ENCODE assay signal across 10 cellular contexts in genomic region chr9:36193049-36193448, GRCh38. TPM values are rescaled to one million over a fixed set of nuclear protein-coding genes. Genes with fewer than 3 reads are reported as not detected.
A peak's percentile ranks its signal among the peaks of the same experiment; 100 is the strongest.
DNase-seq lines count a peak whose midpoint lies in the region; ATAC-seq lines count a peak whose summit lies in the region.
"Had no signal": no experiment of that assay in that cellular context is flagged by ENCODE, and none has a peak within 500 bp of the region (broad histone marks: within the 10 kb centered on the region; RNA-seq: fewer than 3 reads in every experiment).

No MANE protein-coding gene starts in this region.

- no peak for DNase-seq in activated T-cell treated with anti-CD3 and anti-CD28 coated beads, Interleukin-2, amount 50 U/mL, for 4 hours
- DNase-seq in activated T-cell treated with anti-CD3 and anti-CD28 coated beads, Interleukin-2, amount 50 U/mL, for 1 hour: no peak
- DNase-seq in activated CD4-positive, alpha-beta memory T cell treated with anti-CD3 and anti-CD28 coated beads, Interleukin-2, amount 10 ng/mL, durations not matched to agents 7 days and 5 days: no peak
- DNase-seq in stimulated activated naive B cell treated with anti-CD40 and anti-IgM and Interleukin-4, amounts not matched to agents 10 μg/mL and 1 μg/mL and 100 μg/mL, for 72 hours: no peak
- DNase-seq in HUDEP-2 (lab: John Stamatoyannopoulos, UW; ENCODE audit: unreplicated experiment in 76 of 76): no peak
- DNase-seq: C1 segment of cervical spinal cord had no signal

- H3K36me3 ChIP-seq in iPS-15b (ENCODE audit: control insufficient read depth, insufficient read depth, low read length): peaks cover 9% of the 10 kb centered on the region

- no peaks in the 10 kb centered on the region for H3K9me3 Mint-ChIP-seq in activated T-cell treated with anti-CD3 and anti-CD28 coated beads, Interleukin-2, amount 50 U/mL, for 4 hours
- H3K9me3 Mint-ChIP-seq in activated CD4-positive, alpha-beta memory T cell treated with anti-CD3 and anti-CD28 coated beads, Interleukin-2, amount 10 ng/mL, durations not matched to agents 7 days and 5 days: no peaks in the 10 kb centered on the region
- no peaks in the 10 kb centered on the region for H3K9me3 Mint-ChIP-seq in stimulated activated naive B cell treated with anti-CD40 and anti-IgM and Interleukin-4, amounts not matched to agents 10 μg/mL and 1 μg/mL and 100 μg/mL, for 72 hours

- peak overlapping the region; percentile 99 for H3K4me3 Mint-ChIP-seq in activated T-cell treated with anti-CD3 and anti-CD28 coated beads, Interleukin-2, amount 50 U/mL, for 4 hours
- peak overlapping the region; percentile 82 for H3K4me3 Mint-ChIP-seq in activated CD4-positive, alpha-beta memory T cell treated with anti-CD3 and anti-CD28 coated beads, Interleukin-2, amount 10 ng/mL, durations not matched to agents 7 days and 5 days
- H3K4me3 Mint-ChIP-seq in stimulated activated naive B cell treated with anti-CD40 and anti-IgM and Interleukin-4, amounts not matched to agents 10 μg/mL and 1 μg/mL and 100 μg/mL, for 72 hours: peak overlapping the region; percentile 88 to 89

- peaks cover 18% of the 10 kb centered on the region for H3K36me3 Mint-ChIP-seq in activated T-cell treated with anti-CD3 and anti-CD28 coated beads, Interleukin-2, amount 50 U/mL, for 4 hours (ENCODE audit: insufficient read depth)
- peaks cover 37% of the 10 kb centered on the region for H3K36me3 Mint-ChIP-seq in activated CD4-positive, alpha-beta memory T cell treated with anti-CD3 and anti-CD28 coated beads, Interleukin-2, amount 10 ng/mL, durations not matched to agents 7 days and 5 days (ENCODE audit: low read depth)
- H3K36me3 Mint-ChIP-seq in stimulated activated naive B cell treated with anti-CD40 and anti-IgM and Interleukin-4, amounts not matched to agents 10 μg/mL and 1 μg/mL and 100 μg/mL, for 72 hours: peaks cover 25 to 32% of the 10 kb centered on the region in 2 donors

- POLR2A ChIA-PET in activated CD4-positive, alpha-beta memory T cell treated with anti-CD3 and anti-CD28 coated beads, Interleukin-2, amount 10 ng/mL, durations not matched to agents 7 days and 5 days (lab: Charles Lee): interaction anchor here (0.5 to 6.0 kb wide), 7 partner anchors 11 to 1096 kb away, joined by 3 to 86 read pairs (median 18); partner anchors contain the start of gene GNE

- H3K4me1 ChIP-seq in iPS-15b (ENCODE audit: control insufficient read depth, insufficient read depth, low read length): peaks cover 13% of the 10 kb centered on the region

- CTCF ChIA-PET in activated CD4-positive, alpha-beta memory T cell treated with anti-CD3 and anti-CD28 coated beads, Interleukin-2, amount 10 ng/mL, durations not matched to agents 7 days and 5 days (lab: Charles Lee): interaction anchor here (1.2 to 5.5 kb wide), 3 partner anchors 25 to 136 kb away, joined by 3 to 33 read pairs (median 4); partner anchors contain the start of genes CCIN and GLIPR2

- peak overlapping the region; percentile 96 for H3K4me3 ChIP-seq in iPS-15b (ENCODE audit: low read depth, low read length)

- H3K27ac Mint-ChIP-seq in activated CD4-positive, alpha-beta memory T cell treated with anti-CD3 and anti-CD28 coated beads, Interleukin-2, amount 10 ng/mL, durations not matched to agents 7 days and 5 days: no peak overlapping the region
- H3K27ac Mint-ChIP-seq in stimulated activated naive B cell treated with anti-CD40 and anti-IgM and Interleukin-4, amounts not matched to agents 10 μg/mL and 1 μg/mL and 100 μg/mL, for 72 hours: no peak overlapping the region

- H3K4me1 Mint-ChIP-seq in activated T-cell treated with anti-CD3 and anti-CD28 coated beads, Interleukin-2, amount 50 U/mL, for 4 hours (ENCODE audit: low read depth): peaks cover 54% of the 10 kb centered on the region
- peaks cover 66% of the 10 kb centered on the region for H3K4me1 Mint-ChIP-seq in activated CD4-positive, alpha-beta memory T cell treated with anti-CD3 and anti-CD28 coated beads, Interleukin-2, amount 10 ng/mL, durations not matched to agents 7 days and 5 days
- peaks cover 30 to 51% of the 10 kb centered on the region in 2 donors for H3K4me1 Mint-ChIP-seq in stimulated activated naive B cell treated with anti-CD40 and anti-IgM and Interleukin-4, amounts not matched to agents 10 μg/mL and 1 μg/mL and 100 μg/mL, for 72 hours

- H3K9ac ChIP-seq in iPS-15b (ENCODE audit: low read depth, low read length): peak overlapping the region; percentile 60

- H3K27me3 ChIP-seq in iPS-15b (ENCODE audit: control insufficient read depth, insufficient read depth, low read length): no peaks in the 10 kb centered on the region
- H3K27me3 ChIP-seq: right atrium auricular region had no signal

- H3K27me3 Mint-ChIP-seq in activated T-cell treated with anti-CD3 and anti-CD28 coated beads, Interleukin-2, amount 50 U/mL, for 4 hours (ENCODE audit: low read depth): no peaks in the 10 kb centered on the region
- H3K27me3 Mint-ChIP-seq in activated CD4-positive, alpha-beta memory T cell treated with anti-CD3 and anti-CD28 coated beads, Interleukin-2, amount 10 ng/mL, durations not matched to agents 7 days and 5 days: peaks cover 7% of the 10 kb centered on the region
- H3K27me3 Mint-ChIP-seq in stimulated activated naive B cell treated with anti-CD40 and anti-IgM and Interleukin-4, amounts not matched to agents 10 μg/mL and 1 μg/mL and 100 μg/mL, for 72 hours: no peaks in the 10 kb centered on the region

- no peaks in the 10 kb centered on the region for H3K9me3 ChIP-seq in iPS-15b (ENCODE audit: control insufficient read depth, insufficient read depth, low read length)
- H3K9me3 ChIP-seq: right atrium auricular region had no signal

- ATAC-seq in activated T-cell treated with anti-CD3 and anti-CD28 coated beads, Interleukin-2, amount 50 U/mL, for 4 hours: no peak
- ATAC-seq in stimulated activated naive B cell treated with anti-CD40 and anti-IgM and Interleukin-4, amounts not matched to agents 10 μg/mL and 1 μg/mL and 100 μg/mL, for 72 hours (replicated peaks): no peak
- ATAC-seq in GM19463 (IDR thresholded peaks at IDR 0.05; ENCODE audit: unreplicated experiment) (no peak), HG03439 (IDR thresholded peaks at IDR 0.05; ENCODE audit: unreplicated experiment) (no peak)

RNA-seq across cellular contexts. Expression of gene CLTA, which starts 2.3 kb away (rescaled TPM):
- 100 to 1,000 TPM; 182 to 195 (median 183) TPM for total RNA-seq in activated T-cell treated with anti-CD3 and anti-CD28 coated beads, Interleukin-2, amount 50 U/mL, for 4 hours
- 100 to 1,000 TPM; 150 to 151 TPM for total RNA-seq in activated CD4-positive, alpha-beta memory T cell treated with anti-CD3 and anti-CD28 coated beads, Interleukin-2, amount 10 ng/mL, durations not matched to agents 7 days and 5 days

RNA-seq across cellular contexts. Expression of gene CCIN, which starts 23.9 kb away (rescaled TPM):
- total RNA-seq in activated T-cell treated with anti-CD3 and anti-CD28 coated beads, Interleukin-2, amount 50 U/mL, for 4 hours: not detected
- total RNA-seq in activated CD4-positive, alpha-beta memory T cell treated with anti-CD3 and anti-CD28 coated beads, Interleukin-2, amount 10 ng/mL, durations not matched to agents 7 days and 5 days: under 1 TPM in 1 of 2 experiments, not detected in 1; 0.13 TPM
- total RNA-seq: right atrium auricular region had no signal

RNA-seq across cellular contexts. Expression of gene GLIPR2, which starts 56.5 kb away (rescaled TPM):
- 1 to 10 TPM; 5.3 to 7.6 (median 6.1) TPM for total RNA-seq in activated T-cell treated with anti-CD3 and anti-CD28 coated beads, Interleukin-2, amount 50 U/mL, for 4 hours
- 10 to 100 TPM; 45.3 to 48.0 TPM for total RNA-seq in activated CD4-positive, alpha-beta memory T cell treated with anti-CD3 and anti-CD28 coated beads, Interleukin-2, amount 10 ng/mL, durations not matched to agents 7 days and 5 days

Comparison
In these comparisons a context has a peak if more than half of its experiments do, and no peak if none do; other contexts are left out.
1. RNA of gene GLIPR2, which starts 56.5 kb away (total RNA-seq): 45.3 to 48.0 TPM in activated CD4-positive, alpha-beta memory T cell treated with anti-CD3 and anti-CD28 coated beads, Interleukin-2, amount 10 ng/mL, durations not matched to agents 7 days and 5 days; 5.3 to 7.6 TPM in activated T-cell treated with anti-CD3 and anti-CD28 coated beads, Interleukin-2, amount 50 U/mL, for 4 hours; every median in the first group is over 4 times any median in the second.
2. Peak in every context shown above with its lines, with median percentiles within 50 percentile points of each other: H3K4me3 Mint-ChIP-seq.